ENCODE assay signal across 11 cellular contexts in genomic region chr5:115419794-115420585, GRCh38.
DNase-seq lines count a peak whose midpoint lies in the region; ATAC-seq and TF ChIP-seq lines count a peak whose summit lies in the region.
"Had no signal": no experiment of that assay in that cellular context is flagged by ENCODE, and none has a peak within 500 bp of the region (broad histone marks: within the 10 kb centered on the region; RNA-seq: fewer than 3 reads in every experiment).

No MANE protein-coding gene starts in this region.

- H3K4me1 ChIP-seq in PC-9 (replicated peaks; ENCODE audit: insufficient read depth) = peaks cover 44% of the 10 kb centered on the region

- H3K27ac ChIP-seq in PC-9 = peak overlapping the region; percentile 62

- no peak overlapping the region for H3K4me3 ChIP-seq in PC-9
- H3K4me3 ChIP-seq in retinal pigment epithelial cell (ENCODE audit: low read length) = no peak overlapping the region
- H3K4me3 ChIP-seq: coronary artery had no signal

- H3F3A ChIP-seq in PC-9 (ENCODE audit: insufficient read depth, low read depth) = peaks cover 16% of the 10 kb centered on the region; the same call in 1 of the 2 replicates

- peak overlapping the region; percentile 24 for H3K4me2 ChIP-seq in PC-9

- no peaks in the 10 kb centered on the region for H3K27me3 ChIP-seq in PC-9 (ENCODE audit: insufficient read depth, low read depth)

- DNase-seq in GOT3 (lab: John Stamatoyannopoulos, UW) (peak; percentile 35), PC-9 (peak; percentile 53 to 89), fibroblast of gingiva (ENCODE audit: low read depth) (peak; percentile 95), retinal pigment epithelial cell (ENCODE audit: low read depth) (peak; percentile 66), DMS 273 treated with DMSO at 0.1 percent for 48 hours (lab: John Stamatoyannopoulos, UW) (no peak)
- DNase-seq in central memory CD4-positive, alpha-beta T cell = no peak
- DNase-seq: NCI-H2081 treated with DMSO at 0.1 percent for 48 hours had no signal

- no peaks in the 10 kb centered on the region; the same call in 1 of the 2 replicates for H3K9me3 ChIP-seq in PC-9 (ENCODE audit: insufficient read depth, low read depth)

- no TSS peak for BruUV-seq in PC-9 (replicated peaks; lab: Mats Ljungman, UMichigan)

- H3K36me3 ChIP-seq in PC-9 (ENCODE audit: low read depth) = no peaks in the 10 kb centered on the region

- H3K9me2 ChIP-seq in PC-9 (ENCODE audit: insufficient read depth) = no peaks in the 10 kb centered on the region

- intact Hi-C loops in PC-9 (cut with micrococcal nuclease; ENCODE audit: unreplicated experiment) = loop anchor here (2.0 to 5.0 kb wide), 4 partner anchors 42 to 125 kb away; partner anchors contain the start of gene FEM1C

- no peaks in the 10 kb centered on the region for H4K20me1 ChIP-seq in PC-9 (ENCODE audit: insufficient read depth)

- no peaks in the 10 kb centered on the region for H3K79me2 ChIP-seq in PC-9 (ENCODE audit: low read depth)

- POLR2A ChIA-PET in PC-9 (lab: Charles Lee; ENCODE audit: unreplicated experiment) = interaction anchor here (0.6 to 0.7 kb wide), 3 partner anchors 33 to 107 kb away, joined by 3 to 6 read pairs (median 6); no protein-coding TSS in a partner anchor

- CTCF ChIA-PET in PC-9 (lab: Charles Lee) = interaction anchor here (0.7 kb wide), 1 partner anchor 13 kb away, joined by 11 read pairs; no protein-coding TSS in a partner anchor

- no peak for ATAC-seq in GM21723 (IDR thresholded peaks at IDR 0.05; ENCODE audit: unreplicated experiment)
- no peak for ATAC-seq in GM18909 (IDR thresholded peaks at IDR 0.05; ENCODE audit: poor library complexity, unreplicated experiment)
- ATAC-seq: activated CD4-positive, CD25-positive, alpha-beta regulatory T cell treated with anti-CD3 and anti-CD28 coated beads, Interleukin-2, amount 50 U/mL, for 24 hours had no signal

- H2AFZ ChIP-seq in PC-9 = no peak overlapping the region

- TF ChIP-seq CTCF in PC-9 (conservative IDR thresholded peaks at IDR 0.05) (no peak), retinal pigment epithelial cell (conservative IDR thresholded peaks at IDR 0.05; ENCODE audit: low read depth, low read length) (no peak)

Comparison
In these comparisons a context has a peak if more than half of its experiments do, and no peak if none do; other contexts are left out.
1. DNase-seq: peak in GOT3 (single experiment), PC-9 (2 of 2), fibroblast of gingiva (single experiment) and retinal pigment epithelial cell (single experiment); none in central memory CD4-positive, alpha-beta T cell (single experiment) and DMS 273 treated with DMSO at 0.1 percent for 48 hours (single experiment).